ENCODE assay signal across 8 cellular contexts in the genomic region with DNA sequence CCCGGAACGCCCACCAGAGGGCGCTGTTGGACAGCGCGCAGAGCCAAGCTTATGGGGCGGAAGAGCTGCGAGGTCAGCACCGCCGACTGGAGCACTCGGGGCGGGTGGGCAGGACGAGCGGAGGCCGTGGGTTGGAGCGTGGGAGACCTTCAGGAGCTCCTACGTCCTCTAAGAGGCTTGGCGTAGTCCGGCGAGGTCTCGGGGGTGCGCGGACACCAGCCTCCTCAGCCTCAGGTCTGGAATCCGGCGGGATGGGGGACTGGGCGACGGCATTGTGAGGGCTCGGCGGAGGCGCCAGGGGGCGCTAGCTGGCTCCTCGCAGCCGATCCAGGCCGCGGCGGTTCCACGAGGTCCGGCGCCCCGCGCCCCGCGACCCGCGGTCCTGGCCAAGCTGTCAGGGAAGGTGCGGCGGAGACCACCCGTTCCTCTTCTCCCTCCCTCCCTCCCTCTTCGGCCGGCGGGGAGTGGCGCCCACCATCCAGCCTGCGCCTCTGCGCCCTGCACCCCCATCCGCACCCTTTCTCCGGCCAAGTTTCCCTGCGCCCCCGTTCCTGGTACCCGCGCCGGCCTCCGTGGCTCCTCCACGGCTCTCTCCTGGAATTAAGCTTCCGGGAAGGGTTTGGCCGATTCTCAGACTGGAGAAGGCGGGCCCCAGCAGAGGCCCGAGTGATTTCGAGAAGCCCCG. TPM values are rescaled to one million over a fixed set of nuclear protein-coding genes. Genes with fewer than 3 reads are reported as not detected.
DNase-seq lines count a peak whose midpoint lies in the region; ATAC-seq and TF ChIP-seq lines count a peak whose summit lies in the region.

No MANE protein-coding gene starts in this region.

- no peak overlapping the region for H3K27ac Mint-ChIP-seq in GM23338

- peak overlapping the region; percentile 44; the same call in 1 of the 2 replicates for H3K9ac ChIP-seq in ES-I3 (ENCODE audit: low read depth, low read length)

- peaks cover 95% of the 10 kb centered on the region for H3K27me3 ChIP-seq in GM23338 (ENCODE audit: insufficient read depth)

- peaks cover 85% of the 10 kb centered on the region for H3K27me3 Mint-ChIP-seq in GM23338 (ENCODE audit: insufficient read depth, low read depth, poor library complexity)

- peak overlapping the region; percentile 86 for H3K4me2 ChIP-seq in GM23338

- peak; percentile 33; the same call in 1 of the 2 replicates for TF ChIP-seq POLR2A in Raji (IDR thresholded peaks at IDR 0.05; ENCODE audit: insufficient read depth, low read depth, low read length)

- ATAC-seq in GM23338: peak; percentile 52

- H2AFZ ChIP-seq in GM23338: 0 out of 2 replicates have a peak overlapping the region, but pooled peaks have one; percentile 90

- peaks cover 10% of the 10 kb centered on the region for H4K20me1 ChIP-seq in GM23338 (replicated peaks; ENCODE audit: insufficient read depth)

- peaks cover 18% of the 10 kb centered on the region for H3K4me1 Mint-ChIP-seq in GM23338

- H3K4me3 ChIP-seq in GM23338: peak overlapping the region; percentile 68

- H3K79me2 ChIP-seq in GM23338 (replicated peaks; ENCODE audit: insufficient read depth): no peaks in the 10 kb centered on the region

- H3K4me3 Mint-ChIP-seq in GM23338: peak overlapping the region; percentile 65

- peak; percentile 93 to 96 for TF ChIP-seq CTCF in GM23338 (conservative IDR thresholded peaks at IDR 0.05; ENCODE audit: low read depth in 2 of 2)

- no peaks in the 10 kb centered on the region; the same call in 2 of the 3 replicates for H3K9me3 Mint-ChIP-seq in GM23338

- H3K4me1 ChIP-seq in ES-I3 (ENCODE audit: insufficient read depth, low read length): no peaks in the 10 kb centered on the region
- peaks cover 21% of the 10 kb centered on the region; the same call in 1 of the 2 replicates for H3K4me1 ChIP-seq in GM23338 (ENCODE audit: insufficient read depth)

- DNase-seq in GM23338 (ENCODE audit: low spot score): peak; percentile 71
- peak; percentile 44 for DNase-seq in LHCN-M2 (ENCODE audit: low read depth)
- DNase-seq in activated gamma-delta T cell (lab: John Stamatoyannopoulos, UW): peak; percentile 42
- peak; percentile 65 for DNase-seq in foreskin melanocyte
- DNase-seq in nucleus accumbens (lab: John Stamatoyannopoulos, UW): peak in 51 of 56 donors; percentile 31 to 91 (median 77)
- peak; percentile 88 for DNase-seq in superior temporal gyrus (ENCODE audit: extremely low spot score)

- H3K27ac ChIP-seq in GM23338 (ENCODE audit: low read depth): no peak overlapping the region

- H3K36me3 ChIP-seq in ES-I3 (ENCODE audit: insufficient read depth, low read length) (no peaks in the 10 kb centered on the region), GM23338 (ENCODE audit: insufficient read depth) (no peaks in the 10 kb centered on the region)

- no peaks in the 10 kb centered on the region for H3K9me2 ChIP-seq in GM23338 (ENCODE audit: insufficient read depth)

- H3K36me3 Mint-ChIP-seq in GM23338 (ENCODE audit: low read depth): peaks cover 3% of the 10 kb centered on the region; the same call in 1 of the 3 replicates

- H3K9me3 ChIP-seq in ES-I3 (ENCODE audit: control insufficient read depth, insufficient read depth, low read length): no peaks in the 10 kb centered on the region

- H3F3A ChIP-seq in GM23338 (replicated peaks; ENCODE audit: low read depth): peaks cover 10% of the 10 kb centered on the region; the same call in 1 of the 2 replicates

TF ChIP-seq in GM23338, 12 proteins besides CTCF, POLR2A, EP300 and RAD21 (continues in another document):
- TF ChIP-seq, protein P1, sequence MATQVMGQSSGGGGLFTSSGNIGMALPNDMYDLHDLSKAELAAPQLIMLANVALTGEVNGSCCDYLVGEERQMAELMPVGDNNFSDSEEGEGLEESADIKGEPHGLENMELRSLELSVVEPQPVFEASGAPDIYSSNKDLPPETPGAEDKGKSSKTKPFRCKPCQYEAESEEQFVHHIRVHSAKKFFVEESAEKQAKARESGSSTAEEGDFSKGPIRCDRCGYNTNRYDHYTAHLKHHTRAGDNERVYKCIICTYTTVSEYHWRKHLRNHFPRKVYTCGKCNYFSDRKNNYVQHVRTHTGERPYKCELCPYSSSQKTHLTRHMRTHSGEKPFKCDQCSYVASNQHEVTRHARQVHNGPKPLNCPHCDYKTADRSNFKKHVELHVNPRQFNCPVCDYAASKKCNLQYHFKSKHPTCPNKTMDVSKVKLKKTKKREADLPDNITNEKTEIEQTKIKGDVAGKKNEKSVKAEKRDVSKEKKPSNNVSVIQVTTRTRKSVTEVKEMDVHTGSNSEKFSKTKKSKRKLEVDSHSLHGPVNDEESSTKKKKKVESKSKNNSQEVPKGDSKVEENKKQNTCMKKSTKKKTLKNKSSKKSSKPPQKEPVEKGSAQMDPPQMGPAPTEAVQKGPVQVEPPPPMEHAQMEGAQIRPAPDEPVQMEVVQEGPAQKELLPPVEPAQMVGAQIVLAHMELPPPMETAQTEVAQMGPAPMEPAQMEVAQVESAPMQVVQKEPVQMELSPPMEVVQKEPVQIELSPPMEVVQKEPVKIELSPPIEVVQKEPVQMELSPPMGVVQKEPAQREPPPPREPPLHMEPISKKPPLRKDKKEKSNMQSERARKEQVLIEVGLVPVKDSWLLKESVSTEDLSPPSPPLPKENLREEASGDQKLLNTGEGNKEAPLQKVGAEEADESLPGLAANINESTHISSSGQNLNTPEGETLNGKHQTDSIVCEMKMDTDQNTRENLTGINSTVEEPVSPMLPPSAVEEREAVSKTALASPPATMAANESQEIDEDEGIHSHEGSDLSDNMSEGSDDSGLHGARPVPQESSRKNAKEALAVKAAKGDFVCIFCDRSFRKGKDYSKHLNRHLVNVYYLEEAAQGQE (IDR thresholded peaks at IDR 0.05; ENCODE audit: unreplicated experiment): peak; percentile 3
- TF ChIP-seq EZH2phosphoT487 (IDR thresholded peaks at IDR 0.05; ENCODE audit: unreplicated experiment) (peak; percentile 56), JUNB (IDR thresholded peaks at IDR 0.05; ENCODE audit: unreplicated experiment) (no peak), EZH2 (IDR thresholded peaks at IDR 0.05; ENCODE audit: low read depth, unreplicated experiment) (peak; percentile 87), ZNF331 (CRISPR knock-in tag; IDR thresholded peaks at IDR 0.05; ENCODE audit: low read depth) (no peak), POLR2AphosphoS5 (IDR thresholded peaks at IDR 0.05; ENCODE audit: low read depth) (no peak), ZNF114 (CRISPR knock-in tag; IDR thresholded peaks at IDR 0.05) (no peak)
- TF ChIP-seq, protein P2, sequence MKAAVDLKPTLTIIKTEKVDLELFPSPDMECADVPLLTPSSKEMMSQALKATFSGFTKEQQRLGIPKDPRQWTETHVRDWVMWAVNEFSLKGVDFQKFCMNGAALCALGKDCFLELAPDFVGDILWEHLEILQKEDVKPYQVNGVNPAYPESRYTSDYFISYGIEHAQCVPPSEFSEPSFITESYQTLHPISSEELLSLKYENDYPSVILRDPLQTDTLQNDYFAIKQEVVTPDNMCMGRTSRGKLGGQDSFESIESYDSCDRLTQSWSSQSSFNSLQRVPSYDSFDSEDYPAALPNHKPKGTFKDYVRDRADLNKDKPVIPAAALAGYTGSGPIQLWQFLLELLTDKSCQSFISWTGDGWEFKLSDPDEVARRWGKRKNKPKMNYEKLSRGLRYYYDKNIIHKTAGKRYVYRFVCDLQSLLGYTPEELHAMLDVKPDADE (IDR thresholded peaks at IDR 0.05): peak; percentile 16; the same call in 1 of the 2 replicates

RNA-seq across cellular contexts. Expression of gene POLG, which starts 24.3 kb away (rescaled TPM):
- total RNA-seq in GM23338 (2014; rRNA removed; shearing (Covaris generic)): 70.2 and 74.1 TPM in 2 replicates
- 28.8 and 29.0 TPM in 2 replicates for polyA plus RNA-seq in GM23338 (2016; fragmentation: Nextera tagmentation; extraction: Ambion mirVana)
- 57.8 and 58.8 TPM in 2 replicates for total RNA-seq in LHCN-M2 (2014; rRNA removed)
- polyA plus RNA-seq in LHCN-M2 (2012): 34.0 TPM
